Comparison of ENCODE assay signal across 21 cellular contexts in the genomic region with DNA sequence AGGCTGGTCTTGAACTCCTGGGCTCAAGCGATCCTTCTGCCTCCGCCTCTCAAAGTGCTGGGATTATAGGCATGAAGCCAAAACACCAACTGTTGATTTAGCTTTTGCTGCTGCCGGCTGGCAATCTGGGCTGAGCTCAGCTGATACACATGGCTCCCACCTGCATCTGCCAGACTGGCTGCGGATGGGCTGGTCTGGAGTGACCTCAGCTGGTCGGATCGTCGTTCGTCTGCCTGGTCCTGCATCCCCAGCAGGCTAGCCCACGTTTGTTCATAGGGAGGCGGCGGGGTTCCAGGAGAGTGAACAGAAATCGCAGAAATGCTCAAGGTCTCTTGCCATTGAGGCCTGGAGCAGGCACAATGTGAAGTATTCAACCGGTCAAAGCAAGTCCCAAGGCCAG.
DNase-seq lines count a peak whose midpoint lies in the region; ATAC-seq and TF ChIP-seq lines count a peak whose summit lies in the region.
"Had no signal": no experiment of that assay in that cellular context is flagged by ENCODE, and none has a peak within 500 bp of the region (broad histone marks: within the 10 kb centered on the region; RNA-seq: fewer than 3 reads in every experiment).

No MANE protein-coding gene starts in this region.

- no peaks in the 10 kb centered on the region for H3K9me3 ChIP-seq in HEK293 (ENCODE audit: control insufficient read depth, insufficient read depth, low read depth, low read length)
- H3K9me3 ChIP-seq: esophagus squamous epithelium had no signal

- ATAC-seq in HG03097 (IDR thresholded peaks at IDR 0.05; ENCODE audit: low FRiP score, unreplicated experiment) (no peak), left ventricle myocardium superior (no peak), GM21825 (IDR thresholded peaks at IDR 0.05; ENCODE audit: unreplicated experiment) (no peak)
- ATAC-seq: activated CD8-positive, alpha-beta memory T cell treated with anti-CD3 and anti-CD28 coated beads, Interleukin-2, amount 10 ng/mL, durations not matched to agents 7 days and 5 days; Right ventricle myocardium inferior; stimulated activated naive CD8-positive, alpha-beta T cell treated with anti-CD3 and anti-CD28 coated beads, Interleukin-15, amount 100 ng/mL, for 72 hours had no signal

- no peaks in the 10 kb centered on the region for H3K4me1 Mint-ChIP-seq in activated CD4-positive, alpha-beta memory T cell treated with anti-CD3 and anti-CD28 coated beads for 36 hours (ENCODE audit: low read depth)
- H3K4me1 Mint-ChIP-seq: activated naive CD8-positive, alpha-beta T cell treated with anti-CD3 and anti-CD28 coated beads for 36 hours; neural progenitor cell; stimulated activated naive CD8-positive, alpha-beta T cell treated with anti-CD3 and anti-CD28 coated beads, Interleukin-15, amount 100 ng/mL, for 72 hours had no signal

- CTCF ChIA-PET in HEK293 (lab: Yijun Ruan, JAX) = interaction anchor here (0.6 to 2.4 kb wide), 2 partner anchors 12 to 79 kb away, joined by 9 read pairs; no protein-coding TSS in a partner anchor
- CTCF ChIA-PET in activated CD4-positive, alpha-beta memory T cell treated with anti-CD3 and anti-CD28 coated beads for 36 hours (lab: Charles Lee) = interaction anchor here (0.7 kb wide), 1 partner anchor 79 kb away, joined by 3 read pairs; no protein-coding TSS in a partner anchor

- peak; percentile 12 for DNase-seq in COLO668 (lab: John Stamatoyannopoulos, UW; ENCODE audit: unreplicated experiment)
- DNase-seq in SK-N-DZ (ENCODE audit: low spot score) = peak; percentile 15
- DNase-seq in left kidney (ENCODE audit: low read depth, low spot score) = peak; percentile 6
- no peak for DNase-seq in left ventricle myocardium superior
- DNase-seq in activated CD4-positive, alpha-beta memory T cell treated with anti-CD3 and anti-CD28 coated beads for 36 hours = no peak
- DNase-seq: activated CD4-positive, alpha-beta T cell treated with anti-CD3 and anti-CD28 coated beads for 4 hours; activated CD8-positive, alpha-beta memory T cell treated with anti-CD3 and anti-CD28 coated beads, Interleukin-2, amount 10 ng/mL, durations not matched to agents 7 days and 5 days; activated naive CD8-positive, alpha-beta T cell treated with anti-CD3 and anti-CD28 coated beads for 36 hours; esophagus squamous epithelium; NCI-H187 treated with DMSO at 0.1 percent for 48 hours; NCI-H510A; OCI-M1; stimulated activated CD4-positive, alpha-beta T cell treated with anti-CD3 and anti-CD28 coated beads, Interleukin-4, amount 100 ng/mL, for 1 hour; stimulated activated naive CD8-positive, alpha-beta T cell treated with anti-CD3 and anti-CD28 coated beads, Interleukin-15, amount 100 ng/mL, for 72 hours; T-helper 1 cell had no signal

- intact Hi-C loops in left ventricle myocardium superior (cut with micrococcal nuclease) = no loop called here
- intact Hi-C loops in activated CD4-positive, alpha-beta memory T cell treated with anti-CD3 and anti-CD28 coated beads for 36 hours (cut with micrococcal nuclease) = loop anchor here (10.0 kb wide), 1 partner anchor 715 kb away; no protein-coding TSS in a partner anchor

- H3K36me3 ChIP-seq in HEK293 (ENCODE audit: control insufficient read depth in 2 of 2, insufficient read depth in 1 of 2, low read length in 2 of 2) = no peaks in the 10 kb centered on the region
- H3K36me3 ChIP-seq: esophagus squamous epithelium, neural progenitor cell had no signal

- H3K27ac Mint-ChIP-seq in activated CD4-positive, alpha-beta memory T cell treated with anti-CD3 and anti-CD28 coated beads for 36 hours = no peak overlapping the region
- H3K27ac Mint-ChIP-seq: activated CD8-positive, alpha-beta memory T cell treated with anti-CD3 and anti-CD28 coated beads, Interleukin-2, amount 10 ng/mL, durations not matched to agents 7 days and 5 days; activated naive CD8-positive, alpha-beta T cell treated with anti-CD3 and anti-CD28 coated beads for 36 hours; neural progenitor cell; stimulated activated naive CD8-positive, alpha-beta T cell treated with anti-CD3 and anti-CD28 coated beads, Interleukin-15, amount 100 ng/mL, for 72 hours; type B pancreatic cell had no signal

- H3K36me3 Mint-ChIP-seq in activated CD4-positive, alpha-beta memory T cell treated with anti-CD3 and anti-CD28 coated beads for 36 hours = no peaks in the 10 kb centered on the region
- H3K36me3 Mint-ChIP-seq: activated naive CD8-positive, alpha-beta T cell treated with anti-CD3 and anti-CD28 coated beads for 36 hours; type B pancreatic cell had no signal

- no peak overlapping the region for H3K27ac ChIP-seq in HEK293 (ENCODE audit: extremely low read depth, low read depth, low read length)
- H3K27ac ChIP-seq: esophagus squamous epithelium, neural progenitor cell had no signal

- POLR2A ChIA-PET in HEK293 (lab: Yijun Ruan, JAX) = no interaction called here
- POLR2A ChIA-PET in activated CD4-positive, alpha-beta memory T cell treated with anti-CD3 and anti-CD28 coated beads for 36 hours (lab: Charles Lee) = no interaction called here

- no peaks in the 10 kb centered on the region for H3K4me1 ChIP-seq in HEK293 (ENCODE audit: control insufficient read depth, insufficient read depth, low read length)
- H3K4me1 ChIP-seq: esophagus squamous epithelium, neural progenitor cell had no signal

- H3K9me3 Mint-ChIP-seq in activated CD4-positive, alpha-beta memory T cell treated with anti-CD3 and anti-CD28 coated beads for 36 hours = no peaks in the 10 kb centered on the region
- H3K9me3 Mint-ChIP-seq: stimulated activated naive CD8-positive, alpha-beta T cell treated with anti-CD3 and anti-CD28 coated beads, Interleukin-15, amount 100 ng/mL, for 72 hours; type B pancreatic cell had no signal

- no peak overlapping the region for H3K4me3 ChIP-seq in HEK293 (ENCODE audit: low read depth, low read length)
- H3K4me3 ChIP-seq: esophagus squamous epithelium, neural progenitor cell had no signal

- H3K4me3 Mint-ChIP-seq in activated CD4-positive, alpha-beta memory T cell treated with anti-CD3 and anti-CD28 coated beads for 36 hours = no peak overlapping the region
- H3K4me3 Mint-ChIP-seq: activated CD8-positive, alpha-beta memory T cell treated with anti-CD3 and anti-CD28 coated beads, Interleukin-2, amount 10 ng/mL, durations not matched to agents 7 days and 5 days; activated naive CD8-positive, alpha-beta T cell treated with anti-CD3 and anti-CD28 coated beads for 36 hours; neural progenitor cell; stimulated activated naive CD8-positive, alpha-beta T cell treated with anti-CD3 and anti-CD28 coated beads, Interleukin-15, amount 100 ng/mL, for 72 hours; type B pancreatic cell had no signal

- TF ChIP-seq CTCF in HEK293 (tag by site-specific recombination; IDR thresholded peaks at IDR 0.05) = no peak

- no peaks in the 10 kb centered on the region for H3K27me3 Mint-ChIP-seq in activated CD4-positive, alpha-beta memory T cell treated with anti-CD3 and anti-CD28 coated beads for 36 hours
- H3K27me3 Mint-ChIP-seq: activated naive CD8-positive, alpha-beta T cell treated with anti-CD3 and anti-CD28 coated beads for 36 hours; stimulated activated naive CD8-positive, alpha-beta T cell treated with anti-CD3 and anti-CD28 coated beads, Interleukin-15, amount 100 ng/mL, for 72 hours; type B pancreatic cell had no signal

TF ChIP-seq in HEK293, 187 proteins besides CTCF, POLR2A, EP300 and RAD21:
- TF ChIP-seq ZNF596 (tag by site-specific recombination; IDR thresholded peaks at IDR 0.05) (no peak), SCRT2 (tag by site-specific recombination; IDR thresholded peaks at IDR 0.05) (peak; percentile 39; the same call in 1 of the 2 replicates)
TF ChIP-seq in HEK293: peak in this region for 1.

Comparison
In these comparisons a context has a peak if more than half of its experiments do, and no peak if none do; other contexts are left out.
1. DNase-seq: peak in COLO668 (single experiment), SK-N-DZ (single experiment) and left kidney (single experiment); none in left ventricle myocardium superior (single experiment) and activated CD4-positive, alpha-beta memory T cell treated with anti-CD3 and anti-CD28 coated beads for 36 hours (single experiment).